ENCODE assay signal across 8 cellular contexts in genomic region chr1:197917553-197917812, GRCh38. TPM values are rescaled to one million over a fixed set of nuclear protein-coding genes. Genes with fewer than 3 reads are reported as not detected.
DNase-seq lines count a peak whose midpoint lies in the region; ATAC-seq, FAIRE-seq and TF ChIP-seq lines count a peak whose summit lies in the region.

No MANE protein-coding gene starts in this region.

- H3K9me3 Mint-ChIP-seq in activated naive CD4-positive, alpha-beta T cell treated with anti-CD3 and anti-CD28 coated beads, Interleukin-2, amount 50 U/mL, for 24 hours, result no peaks in the 10 kb centered on the region
- H3K9me3 Mint-ChIP-seq in activated T-helper 17 cell treated with anti-CD3 and anti-CD28 coated beads, Interleukin-2, amount 50 U/mL, for 72 hours, result no peaks in the 10 kb centered on the region
- no peaks in the 10 kb centered on the region for H3K9me3 Mint-ChIP-seq in type B pancreatic cell

- peak; percentile 25 for ATAC-seq in activated T-helper 17 cell treated with anti-CD3 and anti-CD28 coated beads, Interleukin-2, amount 50 U/mL, for 72 hours (replicated peaks)
- ATAC-seq in lower lobe of right lung (peak in 1 of 2 donors; percentile 9), GM21526 (IDR thresholded peaks at IDR 0.05; ENCODE audit: low FRiP score, unreplicated experiment) (no peak)

- H3K27me3 ChIP-seq in lower lobe of right lung (ENCODE audit: low read depth), result peaks cover 98% of the 10 kb centered on the region

- peaks cover 75% of the 10 kb centered on the region for H3K4me1 Mint-ChIP-seq in activated naive CD4-positive, alpha-beta T cell treated with anti-CD3 and anti-CD28 coated beads, Interleukin-2, amount 50 U/mL, for 24 hours
- H3K4me1 Mint-ChIP-seq in activated T-helper 17 cell treated with anti-CD3 and anti-CD28 coated beads, Interleukin-2, amount 50 U/mL, for 72 hours, result peaks cover 24% of the 10 kb centered on the region
- H3K4me1 Mint-ChIP-seq in type B pancreatic cell (ENCODE audit: unreplicated experiment), result peaks cover 31% of the 10 kb centered on the region

- H3K4me3 Mint-ChIP-seq in activated naive CD4-positive, alpha-beta T cell treated with anti-CD3 and anti-CD28 coated beads, Interleukin-2, amount 50 U/mL, for 24 hours, result peak overlapping the region; percentile 61
- H3K4me3 Mint-ChIP-seq in activated T-helper 17 cell treated with anti-CD3 and anti-CD28 coated beads, Interleukin-2, amount 50 U/mL, for 72 hours, result peak overlapping the region; percentile 53
- H3K4me3 Mint-ChIP-seq in type B pancreatic cell, result peak overlapping the region; percentile 80

- DNase-seq in activated naive CD4-positive, alpha-beta T cell treated with anti-CD3 and anti-CD28 coated beads, Interleukin-2, amount 50 U/mL, for 16 hours, result no peak
- DNase-seq in lower lobe of right lung (no peak), type B pancreatic cell (ENCODE audit: extremely low spot score, unreplicated experiment) (no peak), RCC 7860 (ENCODE audit: low spot score) (no peak), NCI-H69 (lab: John Stamatoyannopoulos, UW) (no peak)

- peaks cover 67% of the 10 kb centered on the region for H3K4me1 ChIP-seq in lower lobe of right lung

- H3K27ac ChIP-seq in lower lobe of right lung, result no peak overlapping the region

- no peak for TF ChIP-seq CTCF in lower lobe of right lung (IDR thresholded peaks at IDR 0.05)
- TF ChIP-seq CTCF in type B pancreatic cell (conservative IDR thresholded peaks at IDR 0.05), result no peak

- intact Hi-C loops in lower lobe of right lung (cut with DNase I), result no loop called here

- peak overlapping the region; percentile 83 for H3K27ac Mint-ChIP-seq in activated naive CD4-positive, alpha-beta T cell treated with anti-CD3 and anti-CD28 coated beads, Interleukin-2, amount 50 U/mL, for 24 hours
- H3K27ac Mint-ChIP-seq in activated T-helper 17 cell treated with anti-CD3 and anti-CD28 coated beads, Interleukin-2, amount 50 U/mL, for 72 hours, result no peak overlapping the region
- H3K27ac Mint-ChIP-seq in type B pancreatic cell, result peak overlapping the region; percentile 70

- FAIRE-seq in RCC 7860 (lab: Jason Lieb, UNC), result no peak

- peaks cover 2% of the 10 kb centered on the region for H3K36me3 Mint-ChIP-seq in activated naive CD4-positive, alpha-beta T cell treated with anti-CD3 and anti-CD28 coated beads, Interleukin-2, amount 50 U/mL, for 24 hours
- peaks cover 12% of the 10 kb centered on the region for H3K36me3 Mint-ChIP-seq in activated T-helper 17 cell treated with anti-CD3 and anti-CD28 coated beads, Interleukin-2, amount 50 U/mL, for 72 hours (ENCODE audit: low read depth)
- peaks cover 3% of the 10 kb centered on the region for H3K36me3 Mint-ChIP-seq in type B pancreatic cell

- H3K4me3 ChIP-seq in lower lobe of right lung, result peak overlapping the region; percentile 48

- H3K9me3 ChIP-seq in lower lobe of right lung, result no peaks in the 10 kb centered on the region

- peaks cover 81% of the 10 kb centered on the region for H3K27me3 Mint-ChIP-seq in activated naive CD4-positive, alpha-beta T cell treated with anti-CD3 and anti-CD28 coated beads, Interleukin-2, amount 50 U/mL, for 24 hours
- H3K27me3 Mint-ChIP-seq in activated T-helper 17 cell treated with anti-CD3 and anti-CD28 coated beads, Interleukin-2, amount 50 U/mL, for 72 hours, result peaks cover 94% of the 10 kb centered on the region
- H3K27me3 Mint-ChIP-seq in type B pancreatic cell, result peaks cover 100% of the 10 kb centered on the region

- no peaks in the 10 kb centered on the region for H3K36me3 ChIP-seq in lower lobe of right lung

RNA-seq across cellular contexts. Expression of gene LHX9, which starts 0.3 kb away (rescaled TPM):
- not detected for total RNA-seq in activated T-helper 17 cell treated with anti-CD3 and anti-CD28 coated beads, Interleukin-2, amount 50 U/mL, for 72 hours
- total RNA-seq in lower lobe of right lung, result 2.1 TPM
- 0.31 and 1.7 TPM in 2 replicates for total RNA-seq in type B pancreatic cell (ENCODE audit: low replicate concordance)

RNA-seq across cellular contexts. Expression of gene C1orf53, which starts 15.1 kb away (rescaled TPM):
- under 1 TPM; 0.50 to 0.78 TPM for total RNA-seq in activated T-helper 17 cell treated with anti-CD3 and anti-CD28 coated beads, Interleukin-2, amount 50 U/mL, for 72 hours
- 2.0 TPM for total RNA-seq in lower lobe of right lung
- 2.2 and 3.7 TPM in 2 replicates for total RNA-seq in type B pancreatic cell (ENCODE audit: low replicate concordance)
